8 cellular contexts compared by ENCODE assay signal in the genomic region with DNA sequence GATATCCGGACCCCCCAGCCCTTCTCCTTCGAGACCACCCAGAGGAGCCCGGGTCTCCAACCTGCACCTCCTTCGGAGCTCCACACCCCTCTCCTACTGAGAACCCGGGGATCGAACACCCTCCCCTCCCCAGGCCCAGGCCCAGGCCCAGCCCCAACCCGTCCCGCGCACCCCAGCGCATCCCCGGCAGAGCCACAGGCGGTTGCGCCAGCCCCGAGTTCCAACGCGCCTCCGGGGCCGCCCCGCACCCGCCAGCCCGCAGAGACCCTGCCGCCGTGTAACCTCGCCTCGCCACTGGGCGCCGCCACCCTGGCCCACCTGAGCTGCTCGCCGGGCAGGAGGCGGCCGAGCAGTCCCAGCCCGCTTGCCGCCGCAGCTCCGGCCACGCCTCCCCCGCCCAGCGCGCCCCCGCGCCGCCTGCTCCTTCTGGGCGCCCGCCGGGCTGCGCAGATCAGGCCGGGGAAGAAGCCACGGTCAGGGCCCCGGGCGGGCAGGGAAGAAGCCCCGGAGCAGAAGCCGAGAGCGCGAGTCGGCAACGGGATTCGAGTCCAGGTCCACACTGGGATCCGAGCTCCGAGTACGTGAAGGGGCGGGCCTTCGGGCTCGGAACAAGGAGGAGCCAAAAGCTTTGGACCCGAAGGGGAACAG. TPM values are rescaled to one million over a fixed set of nuclear protein-coding genes. Genes with fewer than 3 reads are reported as not detected.
DNase-seq lines count a peak whose midpoint lies in the region; ATAC-seq and TF ChIP-seq lines count a peak whose summit lies in the region.

A gene with protein sequence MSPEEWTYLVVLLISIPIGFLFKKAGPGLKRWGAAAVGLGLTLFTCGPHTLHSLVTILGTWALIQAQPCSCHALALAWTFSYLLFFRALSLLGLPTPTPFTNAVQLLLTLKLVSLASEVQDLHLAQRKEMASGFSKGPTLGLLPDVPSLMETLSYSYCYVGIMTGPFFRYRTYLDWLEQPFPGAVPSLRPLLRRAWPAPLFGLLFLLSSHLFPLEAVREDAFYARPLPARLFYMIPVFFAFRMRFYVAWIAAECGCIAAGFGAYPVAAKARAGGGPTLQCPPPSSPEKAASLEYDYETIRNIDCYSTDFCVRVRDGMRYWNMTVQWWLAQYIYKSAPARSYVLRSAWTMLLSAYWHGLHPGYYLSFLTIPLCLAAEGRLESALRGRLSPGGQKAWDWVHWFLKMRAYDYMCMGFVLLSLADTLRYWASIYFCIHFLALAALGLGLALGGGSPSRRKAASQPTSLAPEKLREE (minus strand): TSS at position 561 of the 648 bp plus-strand sequence. CDS start 1,072 bp downstream, outside the sequence.

- H3K36me3 ChIP-seq in SJCRH30 = no peaks in the 10 kb centered on the region

- peak within 1 kb of the TSS; percentile 99 for H3K4me3 Mint-ChIP-seq in endothelial cell (ENCODE audit: unreplicated experiment)
- peak within 1 kb of the TSS; percentile 87 for H3K4me3 Mint-ChIP-seq in natural killer cell treated with Interleukin-12 subunit alpha and Interleukin-12 subunit beta and Interleukin-15 and Interleukin-18, amount 100 ng/mL, for 72 hours

- H3K9me3 ChIP-seq in SJCRH30 (replicated peaks) = no peaks in the 10 kb centered on the region

- CTCF ChIA-PET in AG04449 (lab: Yijun Ruan, JAX) = interaction anchor here (0.9 to 4.3 kb wide), 11 partner anchors 8 to 77 kb away, joined by 3 to 44 read pairs (median 4); a partner anchor contains a TSS

- H3K4me3 ChIP-seq in AG04449 (ENCODE audit: low read depth, low read length) = peak within 1 kb of the TSS; percentile 89
- peak within 1 kb of the TSS; percentile 84 for H3K4me3 ChIP-seq in SJCRH30

- H3K27ac Mint-ChIP-seq in endothelial cell (ENCODE audit: unreplicated experiment) = peak within 1 kb of the TSS; percentile 100
- H3K27ac Mint-ChIP-seq in natural killer cell treated with Interleukin-12 subunit alpha and Interleukin-12 subunit beta and Interleukin-15 and Interleukin-18, amount 100 ng/mL, for 72 hours = peak within 1 kb of the TSS; percentile 93 to 95

- ATAC-seq in GM18520 (IDR thresholded peaks at IDR 0.05; ENCODE audit: unreplicated experiment) (peak; percentile 11), HG02970 (IDR thresholded peaks at IDR 0.05; ENCODE audit: low FRiP score, unreplicated experiment) (peak; percentile 11)
- ATAC-seq in natural killer cell treated with Interleukin-12 subunit alpha and Interleukin-12 subunit beta and Interleukin-15 and Interleukin-18, amount 100 ng/mL, for 72 hours = peak; percentile 1 to 4

- no peaks in the 10 kb centered on the region for H3K4me1 ChIP-seq in SJCRH30

- H3K9me3 Mint-ChIP-seq in endothelial cell (ENCODE audit: unreplicated experiment) = no peaks in the 10 kb centered on the region
- H3K9me3 Mint-ChIP-seq in natural killer cell treated with Interleukin-12 subunit alpha and Interleukin-12 subunit beta and Interleukin-15 and Interleukin-18, amount 100 ng/mL, for 72 hours = no peaks in the 10 kb centered on the region

- peak within 1 kb of the TSS; percentile 95 for H3K27ac ChIP-seq in SJCRH30

- peak; percentile 18 for TF ChIP-seq CTCF in AG04449 (IDR thresholded peaks at IDR 0.05; ENCODE audit: insufficient read depth, low read length, missing control alignments)
- no peak for TF ChIP-seq CTCF in endothelial cell (IDR thresholded peaks at IDR 0.05; ENCODE audit: unreplicated experiment)

- no peaks in the 10 kb centered on the region for H3K27me3 ChIP-seq in SJCRH30

- H3K27me3 Mint-ChIP-seq in endothelial cell (ENCODE audit: unreplicated experiment) = peaks cover 22% of the 10 kb centered on the region
- no peaks in the 10 kb centered on the region for H3K27me3 Mint-ChIP-seq in natural killer cell treated with Interleukin-12 subunit alpha and Interleukin-12 subunit beta and Interleukin-15 and Interleukin-18, amount 100 ng/mL, for 72 hours

- H3K4me1 Mint-ChIP-seq in endothelial cell (ENCODE audit: unreplicated experiment) = peaks cover 34% of the 10 kb centered on the region
- H3K4me1 Mint-ChIP-seq in natural killer cell treated with Interleukin-12 subunit alpha and Interleukin-12 subunit beta and Interleukin-15 and Interleukin-18, amount 100 ng/mL, for 72 hours (ENCODE audit: low read depth in 2 of 2) = peaks cover 23 to 30% of the 10 kb centered on the region in 2 donors

- H3K36me3 Mint-ChIP-seq in endothelial cell (ENCODE audit: low read depth, unreplicated experiment) = peaks cover 34% of the 10 kb centered on the region
- no peaks in the 10 kb centered on the region for H3K36me3 Mint-ChIP-seq in natural killer cell treated with Interleukin-12 subunit alpha and Interleukin-12 subunit beta and Interleukin-15 and Interleukin-18, amount 100 ng/mL, for 72 hours

- POLR2A ChIA-PET in AG04449 (lab: Yijun Ruan, JAX) = interaction anchor here (0.6 to 5.1 kb wide), 7 partner anchors 12 to 74 kb away, joined by 3 to 108 read pairs (median 5); a partner anchor contains a TSS

- DNase-seq in AG04449 (ENCODE audit: low read depth, low spot score) (no peak), SJCRH30 (no peak), endothelial cell (ENCODE audit: low spot score) (no peak), KG1 (lab: John Stamatoyannopoulos, UW) (no peak)
- DNase-seq in natural killer cell treated with Interleukin-12 subunit alpha and Interleukin-12 subunit beta and Interleukin-15 and Interleukin-18, amount 100 ng/mL, for 72 hours (ENCODE audit: low spot score) = no peak
- DNase-seq in stimulated activated CD4-positive, alpha-beta T cell treated with anti-CD3 and anti-CD28 coated beads, Interleukin-4, amount 100 ng/mL, for 24 hours = no peak

RNA-seq across cellular contexts. Expression of the gene that starts here (rescaled TPM):
- total RNA-seq in SJCRH30 (2014; rRNA removed; shearing (Covaris generic)) = 32.1 and 34.6 TPM in 2 replicates
- total RNA-seq in endothelial cell (ENCODE audit: unreplicated experiment) = 203 TPM
- 10 to 100 TPM; 24.2 to 56.5 TPM for total RNA-seq in natural killer cell treated with Interleukin-12 subunit alpha and Interleukin-12 subunit beta and Interleukin-15 and Interleukin-18, amount 100 ng/mL, for 72 hours
